ENCODE assay signal across 36 cellular contexts in genomic region chr4:165052627-165053026, GRCh38. TPM values are rescaled to one million over a fixed set of nuclear protein-coding genes. Genes with fewer than 3 reads are reported as not detected.
"Had no signal": no experiment of that assay in that cellular context is flagged by ENCODE, and none has a peak within 500 bp of the region (broad histone marks: within the 10 kb centered on the region; RNA-seq: fewer than 3 reads in every experiment).

No MANE protein-coding gene starts in this region.

- H3K9me3 ChIP-seq: colonic mucosa, gastrocnemius medialis, heart left ventricle, left lung, mucosa of descending colon, ovary, psoas muscle, sigmoid colon, thoracic aorta, tibial nerve, upper lobe of left lung had no signal

- H3K4me1 Mint-ChIP-seq: mesothelial cell of epicardium; naive B cell; nephron; stimulated activated memory B cell treated with anti-CD40 and anti-IgM and Interleukin-4, amounts not matched to agents 10 μg/mL and 1 μg/mL and 100 μg/mL, for 72 hours had no signal

- H3K36me3 Mint-ChIP-seq: mesothelial cell of epicardium; naive B cell; stimulated activated memory B cell treated with anti-CD40 and anti-IgM and Interleukin-4, amounts not matched to agents 10 μg/mL and 1 μg/mL and 100 μg/mL, for 72 hours had no signal

- H3K79me2 ChIP-seq: hepatocyte had no signal

- H3K4me2 ChIP-seq: hepatocyte had no signal

- DNase-seq: colonic mucosa; effector CD8-positive, alpha-beta T cell; endodermal cell; foreskin fibroblast; gastrocnemius medialis; heart left ventricle; kidney; left lung; mesenchymal stem cell; mucosa of descending colon; naive B cell; occipital lobe; ovary; posterior cingulate gyrus; psoas muscle; right cardiac atrium; sigmoid colon; stimulated activated CD4-positive, alpha-beta T cell treated with anti-CD3 and anti-CD28 coated beads, Interleukin-2, amount 100 ng/mL, for 24 hours; stimulated activated CD4-positive, alpha-beta T cell treated with anti-CD3 and anti-CD28 coated beads, Interleukin-4, amount 100 ng/mL, for 24 hours; upper lobe of left lung had no signal

- H3K9me3 Mint-ChIP-seq: dendritic cell treated with granulocyte-macrophage colony-stimulating factor and Interleukin-4, amounts not matched to agents 40 ng/mL and 50 ng/mL, for 4 days; endodermal cell; mesothelial cell of epicardium; naive B cell; nephron; stimulated activated memory B cell treated with anti-CD40 and anti-IgM and Interleukin-4, amounts not matched to agents 10 μg/mL and 1 μg/mL and 100 μg/mL, for 72 hours; stimulated activated naive CD8-positive, alpha-beta T cell treated with anti-CD3 and anti-CD28 coated beads, Interleukin-15, Interleukin-2, amounts not matched to agents 100 ng/mL and 50 ng/mL, for 24 hours had no signal

- H3K4me3 ChIP-seq: colonic mucosa, gastrocnemius medialis, heart left ventricle, hepatocyte, left lung, mucosa of descending colon, ovary, psoas muscle, sigmoid colon, thoracic aorta, tibial nerve, upper lobe of left lung had no signal

- H3K4me3 Mint-ChIP-seq: dendritic cell treated with granulocyte-macrophage colony-stimulating factor and Interleukin-4, amounts not matched to agents 40 ng/mL and 50 ng/mL, for 4 days; endodermal cell; mesothelial cell of epicardium; naive B cell; nephron; stimulated activated memory B cell treated with anti-CD40 and anti-IgM and Interleukin-4, amounts not matched to agents 10 μg/mL and 1 μg/mL and 100 μg/mL, for 72 hours; stimulated activated naive CD8-positive, alpha-beta T cell treated with anti-CD3 and anti-CD28 coated beads, Interleukin-15, Interleukin-2, amounts not matched to agents 100 ng/mL and 50 ng/mL, for 24 hours had no signal

- H3K27me3 ChIP-seq: colonic mucosa, gastrocnemius medialis, heart left ventricle, hepatocyte, left lung, ovary, sigmoid colon, tibial nerve, upper lobe of left lung had no signal

- H3K27ac Mint-ChIP-seq: dendritic cell treated with granulocyte-macrophage colony-stimulating factor and Interleukin-4, amounts not matched to agents 40 ng/mL and 50 ng/mL, for 4 days; endodermal cell; mesothelial cell of epicardium; naive B cell; nephron; stimulated activated memory B cell treated with anti-CD40 and anti-IgM and Interleukin-4, amounts not matched to agents 10 μg/mL and 1 μg/mL and 100 μg/mL, for 72 hours; stimulated activated naive CD8-positive, alpha-beta T cell treated with anti-CD3 and anti-CD28 coated beads, Interleukin-15, Interleukin-2, amounts not matched to agents 100 ng/mL and 50 ng/mL, for 24 hours had no signal

- H3K27ac ChIP-seq: colonic mucosa, epithelial cell of prostate, gastrocnemius medialis, heart left ventricle, hepatocyte, left lung, ovary, psoas muscle, sigmoid colon, thoracic aorta, tibial nerve, upper lobe of left lung had no signal

- H3K27me3 Mint-ChIP-seq: naive B cell; stimulated activated memory B cell treated with anti-CD40 and anti-IgM and Interleukin-4, amounts not matched to agents 10 μg/mL and 1 μg/mL and 100 μg/mL, for 72 hours; stimulated activated naive CD8-positive, alpha-beta T cell treated with anti-CD3 and anti-CD28 coated beads, Interleukin-15, Interleukin-2, amounts not matched to agents 100 ng/mL and 50 ng/mL, for 24 hours had no signal

- FAIRE-seq: kidney, urothelium cell line had no signal

- H3K36me3 ChIP-seq: colonic mucosa, gastrocnemius medialis, heart left ventricle, left lung, ovary, sigmoid colon, thoracic aorta, tibial nerve, upper lobe of left lung had no signal

- H2AFZ ChIP-seq: hepatocyte had no signal

- ATAC-seq: esophagus mucosa; gastrocnemius medialis; heart left ventricle; left lung; mucosa of descending colon; psoas muscle; right cardiac atrium; stimulated activated memory B cell treated with anti-CD40 and anti-IgM and Interleukin-4, amounts not matched to agents 10 μg/mL and 1 μg/mL and 100 μg/mL, for 72 hours had no signal

- H3K4me1 ChIP-seq: colonic mucosa, gastrocnemius medialis, heart left ventricle, left lung, psoas muscle, sigmoid colon, tibial nerve, upper lobe of left lung had no signal

RNA-seq across cellular contexts. Expression of gene TRIM75, which starts 1.0 kb away (rescaled TPM):
- total RNA-seq: colonic mucosa, endodermal cell, esophagus mucosa, gastrocnemius medialis, glomerular endothelial cell, heart left ventricle, kidney, left lung, lower leg skin, lung microvascular endothelial cell, mesothelial cell of epicardium, mucosa of descending colon, occipital lobe, ovary, psoas muscle, renal cortical epithelial cell, right cardiac atrium, sigmoid colon, thoracic aorta, tibial nerve, upper lobe of left lung had no signal

RNA-seq across cellular contexts. Expression of gene TRIM60, which starts 20.8 kb away (rescaled TPM):
- total RNA-seq: colonic mucosa, endodermal cell, esophagus mucosa, gastrocnemius medialis, glomerular endothelial cell, heart left ventricle, hepatocyte, kidney, left lung, lower leg skin, lung microvascular endothelial cell, mesothelial cell of epicardium, mucosa of descending colon, occipital lobe, ovary, psoas muscle, renal cortical epithelial cell, right cardiac atrium, sigmoid colon, skeletal muscle tissue, thoracic aorta, upper lobe of left lung had no signal
